In genomic region chr7:23468721-23469149, GRCh38 we compare ENCODE assay signal across 8 cellular contexts. TPM values are rescaled to one million over a fixed set of nuclear protein-coding genes. Genes with fewer than 3 reads are reported as not detected.
A peak's percentile ranks its signal among the peaks of the same experiment; 100 is the strongest.
DNase-seq lines count a peak whose midpoint lies in the region; ATAC-seq and TF ChIP-seq lines count a peak whose summit lies in the region.

No MANE protein-coding gene starts in this region.

- peaks cover 17 to 45% of the 10 kb centered on the region in 2 donors for H3K4me1 ChIP-seq in left lung

- no peaks in the 10 kb centered on the region for H3K9me3 Mint-ChIP-seq in activated naive CD8-positive, alpha-beta T cell treated with anti-CD3 and anti-CD28 coated beads, Interleukin-2, amount 50 U/mL, for 24 hours

- H3K27ac ChIP-seq in left lung = no peak overlapping the region

- peak overlapping the region; percentile 75 for H3K4me3 ChIP-seq in Jurkat, Clone E6-1 (ENCODE audit: low read length)
- H3K4me3 ChIP-seq in lower leg skin (ENCODE audit: low read depth, poor library complexity, severe bottlenecking) = peak overlapping the region; percentile 6
- H3K4me3 ChIP-seq in left lung = peak overlapping the region in 1 of 2 donors; percentile 34

- intact Hi-C loops in lower leg skin (cut with DNase I; ENCODE audit: low total_unique reads) = no loop called here
- intact Hi-C loops in left lung (cut with DNase I) = no loop called here

- H3K4me1 Mint-ChIP-seq in activated naive CD8-positive, alpha-beta T cell treated with anti-CD3 and anti-CD28 coated beads, Interleukin-2, amount 50 U/mL, for 24 hours = peaks cover 33% of the 10 kb centered on the region

- TF ChIP-seq CTCF in lower leg skin (IDR thresholded peaks at IDR 0.05) (no peak), left lung (IDR thresholded peaks at IDR 0.05) (no peak)

- H3K27me3 ChIP-seq in left lung = peaks cover 90 to 100% of the 10 kb centered on the region in 2 donors

- no peaks in the 10 kb centered on the region for H3K36me3 ChIP-seq in left lung

- no peak overlapping the region for H3K27ac Mint-ChIP-seq in activated naive CD8-positive, alpha-beta T cell treated with anti-CD3 and anti-CD28 coated beads, Interleukin-2, amount 50 U/mL, for 24 hours

- H3K27me3 Mint-ChIP-seq in activated naive CD8-positive, alpha-beta T cell treated with anti-CD3 and anti-CD28 coated beads, Interleukin-2, amount 50 U/mL, for 24 hours = peaks cover 78% of the 10 kb centered on the region

- DNase-seq in ELF-1 (ENCODE audit: low read depth, low spot score) (peak; percentile 57), lower leg skin (ENCODE audit: low spot score in 2 of 2) (no peak), T1000 (lab: John Stamatoyannopoulos, UW) (no peak), left lung (no peak), epidermal melanocyte (ENCODE audit: insufficient read length, low spot score) (no peak)
- no peak for DNase-seq in Jurkat, Clone E6-1 (ENCODE audit: low read depth, low spot score)
- DNase-seq in activated naive CD8-positive, alpha-beta T cell treated with anti-CD3 and anti-CD28 coated beads, Interleukin-2, amount 50 U/mL, for 24 hours = peak; percentile 28

- no peak for TF ChIP-seq POLR2A in lower leg skin (IDR thresholded peaks at IDR 0.05)

- WGBS in lower leg skin, 2 donors = 2 to 4% methylated on average over 22 to 27 of the region's 29 CpGs

- peak overlapping the region; percentile 55 for H3K4me3 Mint-ChIP-seq in activated naive CD8-positive, alpha-beta T cell treated with anti-CD3 and anti-CD28 coated beads, Interleukin-2, amount 50 U/mL, for 24 hours

- H3K9me3 ChIP-seq in left lung = no peaks in the 10 kb centered on the region

- H3K36me3 Mint-ChIP-seq in activated naive CD8-positive, alpha-beta T cell treated with anti-CD3 and anti-CD28 coated beads, Interleukin-2, amount 50 U/mL, for 24 hours (ENCODE audit: low read depth) = no peaks in the 10 kb centered on the region

- ATAC-seq in activated naive CD8-positive, alpha-beta T cell treated with anti-CD3 and anti-CD28 coated beads, Interleukin-2, amount 50 U/mL, for 24 hours = no peak
- ATAC-seq in left lung (no peak), HG03342 (IDR thresholded peaks at IDR 0.05; ENCODE audit: unreplicated experiment) (no peak)

RNA-seq across cellular contexts. Expression of gene IGF2BP3, which starts 1.6 kb away (rescaled TPM):
- 41.1 TPM for polyA plus RNA-seq in Jurkat, Clone E6-1 (2012; ENCODE audit: insufficient read depth, insufficient read length)
- total RNA-seq in lower leg skin = under 1 TPM in 1 of 4 donors, not detected in 3; 0.15 TPM
- total RNA-seq in left lung = 1 to 10 TPM; 1.8 to 2.0 TPM

Comparison
In these comparisons a context has a peak if more than half of its experiments do, and no peak if none do; other contexts are left out.
1. DNase-seq: peak in ELF-1 (single experiment) and activated naive CD8-positive, alpha-beta T cell treated with anti-CD3 and anti-CD28 coated beads, Interleukin-2, amount 50 U/mL, for 24 hours (single experiment); none in Jurkat, Clone E6-1 (single experiment), lower leg skin (0 of 2), T1000 (single experiment), left lung (0 of 2) and epidermal melanocyte (single experiment).